37 cellular contexts compared by ENCODE assay signal in genomic region chr2:159177957-159178356, GRCh38.
A peak's percentile ranks its signal among the peaks of the same experiment; 100 is the strongest.
DNase-seq lines count a peak whose midpoint lies in the region; ATAC-seq, FAIRE-seq and TF ChIP-seq lines count a peak whose summit lies in the region.
"Had no signal": no experiment of that assay in that cellular context is flagged by ENCODE, and none has a peak within 500 bp of the region (broad histone marks: within the 10 kb centered on the region; RNA-seq: fewer than 3 reads in every experiment).

No MANE protein-coding gene starts in this region.

- H3K27me3 ChIP-seq in HepG2 (ENCODE audit: control insufficient read depth in 1 of 2, insufficient read depth in 2 of 2, low read length in 2 of 2) (no peaks in the 10 kb centered on the region), right lobe of liver (no peaks in the 10 kb centered on the region)
- H3K27me3 ChIP-seq: breast epithelium, dorsolateral prefrontal cortex, gastroesophageal sphincter, hepatocyte, right atrium auricular region, SJSA1, spleen, uterus had no signal

- intact Hi-C loops in HepG2 (cut with micrococcal nuclease; ENCODE audit: unreplicated experiment) (no loop called here), right lobe of liver (cut with DNase I) (no loop called here)

- H3K4me3 ChIP-seq in HepG2 (replicated peaks in 1 of 3; ENCODE audit: insufficient read depth in 1 of 3, low read depth in 2 of 3, low read length in 3 of 3), result no peak overlapping the region
- H3K4me3 ChIP-seq in right lobe of liver, result no peak overlapping the region
- H3K4me3 ChIP-seq: breast epithelium, dorsolateral prefrontal cortex, gastroesophageal sphincter, GM12878, hepatocyte, K562, right atrium auricular region, SJSA1, spleen, uterus had no signal

- FAIRE-seq in HepG2 (lab: Jason Lieb, UNC), result peak; percentile 34
- FAIRE-seq: GM12878, H54, K562 had no signal

- no peak overlapping the region for H3K4me2 ChIP-seq in HepG2 (ENCODE audit: low read depth, low read length)
- H3K4me2 ChIP-seq: hepatocyte had no signal

- no peak overlapping the region for H3K9ac ChIP-seq in HepG2 (ENCODE audit: insufficient read depth, low read depth, low read length)

- no peak for DNase-seq in HepG2 (ENCODE audit: low spot score)
- DNase-seq in right lobe of liver, result no peak
- no peak for DNase-seq in T-cell
- DNase-seq in midbrain (lab: John Stamatoyannopoulos, UW), result peak; percentile 14
- DNase-seq in NCI-H2171 treated with DMSO at 0.1 percent for 48 hours (lab: John Stamatoyannopoulos, UW), result no peak
- DNase-seq: ACHN; activated CD4-positive, alpha-beta memory T cell treated with anti-CD3 and anti-CD28 coated beads for 36 hours; activated CD8-positive, alpha-beta memory T cell treated with anti-CD3 and anti-CD28 coated beads, Interleukin-2, amount 50 U/mL, for 48 hours; DMS153; dorsolateral prefrontal cortex; kidney glomerular epithelial cell; mammary epithelial cell; NCI-H1048; NCI-H187; NCI-H226; NCI-H774; posterior cingulate gyrus; RPMI8226; spleen; stimulated activated CD4-positive, alpha-beta T cell treated with anti-CD3 and anti-CD28 coated beads, Interleukin-2, amount 100 ng/mL, for 24 hours; stimulated activated CD8-positive, alpha-beta memory T cell treated with anti-CD3 and anti-CD28 coated beads, Interleukin-4, amount 100 ng/mL, for 48 hours; stimulated activated naive CD8-positive, alpha-beta T cell treated with anti-CD3 and anti-CD28 coated beads, Interleukin-15, amount 100 ng/mL, for 72 hours; uterus had no signal

- no peaks in the 10 kb centered on the region for H3K79me2 ChIP-seq in HepG2 (ENCODE audit: insufficient read depth, low read length)
- H3K79me2 ChIP-seq: hepatocyte had no signal

- H3K27ac Mint-ChIP-seq in T-cell, result peak overlapping the region in 1 of 2 donors; percentile 10
- H3K27ac Mint-ChIP-seq: activated CD4-positive, alpha-beta memory T cell treated with anti-CD3 and anti-CD28 coated beads for 36 hours; activated naive CD4-positive, alpha-beta T cell treated with anti-CD3 and anti-CD28 coated beads, Interleukin-2, amount 50 U/mL, for 72 hours; activated T-helper 1 cell treated with anti-CD3 and anti-CD28 coated beads, Interleukin-12 subunit alpha, Interleukin-12 subunit beta, Interleukin-2, Interleukin-4 antibody, amounts not matched to agents 30 ng/mL and 10 ng/mL and 1 ng/mL, durations not matched to agents 14 hours and 24 hours and 36 hours; stimulated activated naive CD8-positive, alpha-beta T cell treated with anti-CD3 and anti-CD28 coated beads, Interleukin-15, amount 100 ng/mL, for 72 hours; T-helper 1 cell treated with Interleukin-12 subunit alpha and Interleukin-12 subunit beta and Interleukin-4 antibody, amounts not matched to agents 30 μg/mL and 1 μg/mL, for 36 hours had no signal

- no peaks in the 10 kb centered on the region for H3K36me3 Mint-ChIP-seq in T-cell
- H3K36me3 Mint-ChIP-seq: activated CD4-positive, alpha-beta memory T cell treated with anti-CD3 and anti-CD28 coated beads for 36 hours; activated naive CD4-positive, alpha-beta T cell treated with anti-CD3 and anti-CD28 coated beads, Interleukin-2, amount 50 U/mL, for 72 hours had no signal

- CTCF ChIA-PET in HepG2 (lab: Yijun Ruan, JAX; ENCODE audit: low intra/inter-chr PET ratio, low total read pairs), result no interaction called here
- CTCF ChIA-PET in T-cell (lab: Charles Lee), result interaction anchor here in 1 of 2 donors (0.6 kb wide), 1 partner anchor 37 kb away, joined by 6 read pairs; no protein-coding TSS in a partner anchor

- H4K20me1 ChIP-seq in HepG2 (ENCODE audit: insufficient read depth, low read length), result no peaks in the 10 kb centered on the region

- BruUV-seq in HepG2 (replicated peaks; lab: Mats Ljungman, UMichigan), result no TSS peak

- POLR2A ChIA-PET in HepG2 (lab: Yijun Ruan, JAX), result no interaction called here
- POLR2A ChIA-PET in T-cell (lab: Charles Lee), result interaction anchor here (0.6 kb wide), 2 partner anchors 46 to 624 kb away, joined by 3 read pairs; no protein-coding TSS in a partner anchor

- WGBS in HepG2 (ENCODE audit: low lambda C conversion rate), result 65% methylated on average over 7 of the region's 7 CpGs
- 76% methylated on average over 6 of the region's 7 CpGs for WGBS in right lobe of liver (ENCODE audit: insufficient coverage, low coverage, low lambda C conversion rate, missing lambda C conversion rate)

- no peaks in the 10 kb centered on the region for H3K9me3 ChIP-seq in HepG2 (ENCODE audit: low read length)
- no peaks in the 10 kb centered on the region for H3K9me3 ChIP-seq in right lobe of liver
- H3K9me3 ChIP-seq: breast epithelium, gastroesophageal sphincter, right atrium auricular region, SJSA1, spleen, uterus had no signal

- no peak overlapping the region for H3K4me3 Mint-ChIP-seq in T-cell
- H3K4me3 Mint-ChIP-seq: activated CD4-positive, alpha-beta memory T cell treated with anti-CD3 and anti-CD28 coated beads for 36 hours; activated T-helper 1 cell treated with anti-CD3 and anti-CD28 coated beads, Interleukin-12 subunit alpha, Interleukin-12 subunit beta, Interleukin-2, Interleukin-4 antibody, amounts not matched to agents 30 ng/mL and 10 ng/mL and 1 ng/mL, durations not matched to agents 14 hours and 24 hours and 36 hours; stimulated activated naive CD8-positive, alpha-beta T cell treated with anti-CD3 and anti-CD28 coated beads, Interleukin-15, amount 100 ng/mL, for 72 hours; T-helper 1 cell treated with Interleukin-12 subunit alpha and Interleukin-12 subunit beta and Interleukin-4 antibody, amounts not matched to agents 30 μg/mL and 1 μg/mL, for 36 hours had no signal

- no peak for TF ChIP-seq EP300 in HepG2 (IDR thresholded peaks at IDR 0.05; ENCODE audit: low read depth in 2 of 2, low read length in 2 of 2)
- TF ChIP-seq EP300 in HepG2 (CRISPR knock-in tag; IDR thresholded peaks at IDR 0.05; ENCODE audit: borderline replicate concordance), result no peak

- no peak overlapping the region for H3K27ac ChIP-seq in HepG2 (ENCODE audit: extremely low read length, insufficient read depth, low read length)
- no peak overlapping the region for H3K27ac ChIP-seq in right lobe of liver
- H3K27ac ChIP-seq: breast epithelium, dorsolateral prefrontal cortex, gastroesophageal sphincter, hepatocyte, right atrium auricular region, SJSA1, spleen, uterus had no signal

- no peaks in the 10 kb centered on the region for H3K27me3 Mint-ChIP-seq in T-cell
- H3K27me3 Mint-ChIP-seq: activated CD4-positive, alpha-beta memory T cell treated with anti-CD3 and anti-CD28 coated beads for 36 hours; stimulated activated naive CD8-positive, alpha-beta T cell treated with anti-CD3 and anti-CD28 coated beads, Interleukin-15, amount 100 ng/mL, for 72 hours had no signal

- H3K4me1 ChIP-seq in HepG2 (ENCODE audit: insufficient read depth, low read length) (no peaks in the 10 kb centered on the region), right lobe of liver (no peaks in the 10 kb centered on the region)
- H3K4me1 ChIP-seq: breast epithelium, SJSA1, spleen, uterus had no signal

- H3K4me1 Mint-ChIP-seq in T-cell, result peaks cover 3 to 13% (median 4%) of the 10 kb centered on the region in 3 donors

- no peak for TF ChIP-seq POLR2A in HepG2 (IDR thresholded peaks at IDR 0.05; ENCODE audit: insufficient read depth in 1 of 2, low read depth in 2 of 2, low read length in 2 of 2)
- no peak for TF ChIP-seq POLR2A in right lobe of liver (IDR thresholded peaks at IDR 0.05)

- no peak overlapping the region for H2AFZ ChIP-seq in HepG2 (ENCODE audit: low read length)
- H2AFZ ChIP-seq: hepatocyte had no signal

- TF ChIP-seq CTCF in HepG2 (CRISPR knock-in tag; IDR thresholded peaks at IDR 0.05) (no peak), right lobe of liver (IDR thresholded peaks at IDR 0.05) (no peak)

- no peak for TF ChIP-seq RAD21 in HepG2 (CRISPR knock-in tag; IDR thresholded peaks at IDR 0.05)

- in situ Hi-C loops in HepG2 (cut with HindIII; ENCODE audit: extremely low pct_ligation_motif_present, low pct_unique_long_range_greater_than_20kb), result no loop called here

- H3K36me3 ChIP-seq in HepG2 (replicated peaks in 1 of 2; ENCODE audit: control insufficient read depth in 1 of 2, insufficient read depth in 2 of 2, low read length in 2 of 2), result 0 out of 5 replicates have a peak, but pooled peaks cover 0 to 1% of the 10 kb centered on the region in 2 experiments
- peaks cover 0 to 20% (median 8%) of the 10 kb centered on the region in 4 donors for H3K36me3 ChIP-seq in right lobe of liver
- H3K36me3 ChIP-seq: breast epithelium, uterus had no signal

- ATAC-seq in HepG2, result peak; percentile 52
- no peak for ATAC-seq in right lobe of liver
- peak in 3 of 4 experiments; percentile 41 to 73 (median 42) for ATAC-seq in T-cell (replicated peaks in 1 of 4)
- ATAC-seq in HG03457 (IDR thresholded peaks at IDR 0.05; ENCODE audit: unreplicated experiment), result no peak
- no peak for ATAC-seq in GM21619 (IDR thresholded peaks at IDR 0.05; ENCODE audit: unreplicated experiment)
- ATAC-seq: activated CD4-positive, CD25-positive, alpha-beta regulatory T cell treated with anti-CD3 and anti-CD28 coated beads, Interleukin-2, amount 50 U/mL, for 24 hours; activated naive CD4-positive, alpha-beta T cell treated with anti-CD3 and anti-CD28 coated beads, Interleukin-2, amount 50 U/mL, for 72 hours; gastroesophageal sphincter; GM12878; K562; stimulated activated naive CD8-positive, alpha-beta T cell treated with anti-CD3 and anti-CD28 coated beads, Interleukin-15, amount 100 ng/mL, for 72 hours had no signal

- no peaks in the 10 kb centered on the region for H3K9me3 Mint-ChIP-seq in T-cell
- H3K9me3 Mint-ChIP-seq: activated CD4-positive, alpha-beta memory T cell treated with anti-CD3 and anti-CD28 coated beads for 36 hours; activated naive CD4-positive, alpha-beta T cell treated with anti-CD3 and anti-CD28 coated beads, Interleukin-2, amount 50 U/mL, for 72 hours; activated T-helper 1 cell treated with anti-CD3 and anti-CD28 coated beads, Interleukin-12 subunit alpha, Interleukin-12 subunit beta, Interleukin-2, Interleukin-4 antibody, amounts not matched to agents 30 ng/mL and 10 ng/mL and 1 ng/mL, durations not matched to agents 14 hours and 24 hours and 36 hours; stimulated activated naive CD8-positive, alpha-beta T cell treated with anti-CD3 and anti-CD28 coated beads, Interleukin-15, amount 100 ng/mL, for 72 hours; T-helper 1 cell treated with Interleukin-12 subunit alpha and Interleukin-12 subunit beta and Interleukin-4 antibody, amounts not matched to agents 30 μg/mL and 1 μg/mL, for 36 hours had no signal

TF ChIP-seq in HepG2, 621 proteins besides CTCF, POLR2A, EP300 and RAD21 (continues in another document):
- no peak for TF ChIP-seq GLI4 (CRISPR knock-in tag; IDR thresholded peaks at IDR 0.05; ENCODE audit: borderline replicate concordance)
- no peak for TF ChIP-seq CCDC6 (CRISPR knock-in tag; IDR thresholded peaks at IDR 0.05)
- no peak for TF ChIP-seq ZNF569 (CRISPR knock-in tag; IDR thresholded peaks at IDR 0.05; ENCODE audit: borderline replicate concordance)
- no peak for TF ChIP-seq ZNF326 (CRISPR knock-in tag; IDR thresholded peaks at IDR 0.05; ENCODE audit: borderline replicate concordance)
- no peak for TF ChIP-seq ZNF564 (CRISPR knock-in tag; IDR thresholded peaks at IDR 0.05)
- TF ChIP-seq MZF1 (CRISPR knock-in tag; IDR thresholded peaks at IDR 0.05; ENCODE audit: borderline replicate concordance), result no peak

Comparison
In these comparisons a context has a peak if more than half of its experiments do, and no peak if none do; other contexts are left out.
1. ATAC-seq: peak in HepG2 (single experiment) and T-cell (3 of 4); none in right lobe of liver (0 of 4), HG03457 (single experiment) and GM21619 (single experiment).